31 cellular contexts compared by ENCODE assay signal in the genomic region with DNA sequence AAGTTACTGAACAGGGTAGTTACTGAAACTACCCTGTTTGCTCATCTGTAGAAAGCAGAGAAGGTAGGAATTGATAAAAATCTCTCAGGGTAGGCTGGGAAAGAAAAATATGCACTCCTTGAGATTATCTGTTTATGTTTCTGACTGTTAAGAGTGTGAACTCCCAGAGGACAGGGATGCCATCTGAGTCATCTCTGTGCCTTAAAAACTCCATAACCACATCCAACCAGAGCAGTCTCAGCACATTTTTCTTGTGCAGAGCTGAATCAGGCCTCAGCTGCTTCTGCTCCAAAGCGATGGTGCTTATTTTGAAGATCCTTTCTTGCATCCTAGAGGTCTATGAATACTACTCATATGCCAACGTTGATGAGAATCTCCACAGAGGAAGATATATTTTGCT. TPM values are rescaled to one million over a fixed set of nuclear protein-coding genes. Genes with fewer than 3 reads are reported as not detected.
A peak's percentile ranks its signal among the peaks of the same experiment; 100 is the strongest.
DNase-seq lines count a peak whose midpoint lies in the region; ATAC-seq and TF ChIP-seq lines count a peak whose summit lies in the region.
"Had no signal": no experiment of that assay in that cellular context is flagged by ENCODE, and none has a peak within 500 bp of the region (broad histone marks: within the 10 kb centered on the region; RNA-seq: fewer than 3 reads in every experiment).

No MANE protein-coding gene starts in this region.

- TF ChIP-seq CTCF in foreskin fibroblast (IDR thresholded peaks at IDR 0.05; ENCODE audit: low read depth, low read length) (no peak), omental fat pad (IDR thresholded peaks at IDR 0.05) (no peak)

- no peaks in the 10 kb centered on the region for H3K36me3 ChIP-seq in adipocyte (ENCODE audit: control insufficient read depth, insufficient read depth, low read length, severe bottlenecking)
- no peaks in the 10 kb centered on the region for H3K36me3 ChIP-seq in aorta (ENCODE audit: control insufficient read depth in 1 of 2, insufficient read depth in 2 of 2, low read length in 1 of 2)
- H3K36me3 ChIP-seq: cardiac muscle cell, colonic mucosa had no signal

- 47 to 71% methylated on average over 2 of the region's 2 CpGs for WGBS in aorta, 2 donors

- peaks cover 14% of the 10 kb centered on the region for H3K4me1 Mint-ChIP-seq in activated T-cell treated with anti-CD3 and anti-CD28 coated beads, Interleukin-2, amount 50 U/mL, for 72 hours (ENCODE audit: low read depth)
- peaks cover 0 to 4% (median 0%) of the 10 kb centered on the region in 4 donors for H3K4me1 Mint-ChIP-seq in naive thymus-derived CD8-positive, alpha-beta T cell
- H3K4me1 Mint-ChIP-seq: H9, neural crest cell had no signal

- no peaks in the 10 kb centered on the region for H3K36me3 Mint-ChIP-seq in activated T-cell treated with anti-CD3 and anti-CD28 coated beads, Interleukin-2, amount 50 U/mL, for 72 hours (ENCODE audit: insufficient read depth in 2 of 2)
- no peaks in the 10 kb centered on the region for H3K36me3 Mint-ChIP-seq in naive thymus-derived CD8-positive, alpha-beta T cell
- H3K36me3 Mint-ChIP-seq: activated naive CD4-positive, alpha-beta T cell treated with anti-CD3 and anti-CD28 coated beads, Interleukin-2, amount 50 U/mL, for 72 hours had no signal

- H3K4me3 Mint-ChIP-seq in activated T-cell treated with anti-CD3 and anti-CD28 coated beads, Interleukin-2, amount 50 U/mL, for 72 hours: no peak overlapping the region
- no peak overlapping the region for H3K4me3 Mint-ChIP-seq in naive thymus-derived CD8-positive, alpha-beta T cell
- H3K4me3 Mint-ChIP-seq: activated CD4-positive, alpha-beta memory T cell treated with anti-CD3 and anti-CD28 coated beads, Interleukin-2, amount 10 ng/mL, durations not matched to agents 7 days and 5 days; CD4-positive, alpha-beta T cell; H9; neural crest cell had no signal

- no peaks in the 10 kb centered on the region for H3K9me3 ChIP-seq in adipocyte (ENCODE audit: control insufficient read depth, low read length)
- no peaks in the 10 kb centered on the region for H3K9me3 ChIP-seq in aorta (ENCODE audit: control insufficient read depth, low read length)
- H3K9me3 ChIP-seq: colonic mucosa had no signal

- peak; percentile 11 to 25 for ATAC-seq in activated T-cell treated with anti-CD3 and anti-CD28 coated beads, Interleukin-2, amount 50 U/mL, for 72 hours (replicated peaks in 1 of 2)
- ATAC-seq in aorta (ENCODE audit: low FRiP score) (no peak), omental fat pad (ENCODE audit: low FRiP score) (no peak)
- ATAC-seq in naive thymus-derived CD8-positive, alpha-beta T cell: no peak

- H3K9ac ChIP-seq in adipocyte (ENCODE audit: low read length): peak overlapping the region; percentile 24
- H3K9ac ChIP-seq: KMS-11, parathyroid adenoma had no signal

- peaks cover 52% of the 10 kb centered on the region for H3K27me3 Mint-ChIP-seq in activated T-cell treated with anti-CD3 and anti-CD28 coated beads, Interleukin-2, amount 50 U/mL, for 72 hours (ENCODE audit: low read depth)
- H3K27me3 Mint-ChIP-seq in naive thymus-derived CD8-positive, alpha-beta T cell: peaks cover 5 to 23% (median 6%) of the 10 kb centered on the region in 5 donors

- H3K27ac Mint-ChIP-seq in activated T-cell treated with anti-CD3 and anti-CD28 coated beads, Interleukin-2, amount 50 U/mL, for 72 hours: no peak overlapping the region
- no peak overlapping the region for H3K27ac Mint-ChIP-seq in naive thymus-derived CD8-positive, alpha-beta T cell
- H3K27ac Mint-ChIP-seq: activated CD4-positive, alpha-beta memory T cell treated with anti-CD3 and anti-CD28 coated beads, Interleukin-2, amount 10 ng/mL, durations not matched to agents 7 days and 5 days; CD4-positive, alpha-beta T cell; H9 had no signal

- no peak for DNase-seq in activated T-cell treated with anti-CD3 and anti-CD28 coated beads, Interleukin-2, amount 50 U/mL, for 72 hours
- no peak for DNase-seq in activated T-cell treated with anti-CD3 and anti-CD28 coated beads for 4 hours
- DNase-seq in adipocyte (ENCODE audit: low read depth): peak; percentile 17
- DNase-seq in foreskin fibroblast: peak; percentile 12 to 18
- DNase-seq in aorta: no peak
- DNase-seq in naive thymus-derived CD8-positive, alpha-beta T cell: no peak
- DNase-seq in SKM-1 (lab: John Stamatoyannopoulos, UW; ENCODE audit: unreplicated experiment): no peak
- no peak for DNase-seq in omental fat pad (ENCODE audit: low spot score)
- DNase-seq: activated CD4-positive, alpha-beta memory T cell treated with anti-CD3 and anti-CD28 coated beads, Interleukin-2, amount 10 ng/mL, durations not matched to agents 7 days and 5 days; activated CD8-positive, alpha-beta memory T cell treated with anti-CD3 and anti-CD28 coated beads, Interleukin-2, amount 50 U/mL, for 4 hours; CD4-positive, alpha-beta T cell; colonic mucosa; effector CD8-positive, alpha-beta T cell; H9; NCI-H2029; NCI-H526 treated with DMSO at 0.1 percent for 48 hours; stimulated activated naive CD4-positive, alpha-beta T cell treated with Interleukin-2 at 50 U/mL for 16 hours; T-helper 2 cell had no signal

- peaks cover 33% of the 10 kb centered on the region for H3K27me3 ChIP-seq in adipocyte (replicated peaks; ENCODE audit: control insufficient read depth, insufficient read depth, low read length)
- no peaks in the 10 kb centered on the region for H3K27me3 ChIP-seq in aorta (ENCODE audit: control insufficient read depth in 1 of 2, insufficient read depth in 2 of 2, low read length in 1 of 2)
- H3K27me3 ChIP-seq: cardiac muscle cell, colonic mucosa, hepatocyte had no signal

- H3K27ac ChIP-seq in aorta (ENCODE audit: low read depth in 1 of 2, low read length in 2 of 2): no peak overlapping the region
- H3K27ac ChIP-seq: 22Rv1, cardiac muscle cell, colonic mucosa, epithelial cell of prostate, hepatocyte, HL-60, KMS-11, parathyroid adenoma had no signal

- POLR2A ChIA-PET in naive thymus-derived CD8-positive, alpha-beta T cell (lab: Charles Lee): no interaction called here

- intact Hi-C loops in aorta (cut with DNase I): no loop called here

- peak overlapping the region; percentile 49 for H3K4me3 ChIP-seq in adipocyte (ENCODE audit: low read length)
- H3K4me3 ChIP-seq in foreskin fibroblast (ENCODE audit: low read depth in 1 of 2, low read length in 2 of 2): no peak overlapping the region
- H3K4me3 ChIP-seq in aorta (ENCODE audit: low read length in 2 of 2): no peak overlapping the region
- H3K4me3 ChIP-seq: cardiac muscle cell, colonic mucosa, hepatocyte, smooth muscle cell had no signal

- H3K9me3 Mint-ChIP-seq in activated T-cell treated with anti-CD3 and anti-CD28 coated beads, Interleukin-2, amount 50 U/mL, for 72 hours: no peaks in the 10 kb centered on the region
- H3K9me3 Mint-ChIP-seq in naive thymus-derived CD8-positive, alpha-beta T cell: no peaks in the 10 kb centered on the region
- H3K9me3 Mint-ChIP-seq: activated CD4-positive, alpha-beta memory T cell treated with anti-CD3 and anti-CD28 coated beads, Interleukin-2, amount 10 ng/mL, durations not matched to agents 7 days and 5 days; activated naive CD4-positive, alpha-beta T cell treated with anti-CD3 and anti-CD28 coated beads, Interleukin-2, amount 50 U/mL, for 72 hours; activated T-helper 2 cell treated with anti-CD3 and anti-CD28 coated beads, Interferon-gamma antibody, Interleukin-2, Interleukin-4, amounts not matched to agents 10 μg/mL and 5 μg/mL and 100 μg/mL, durations not matched to agents 14 hours and 24 hours and 36 hours; CD4-positive, alpha-beta T cell; neural crest cell had no signal

- H3K4me1 ChIP-seq in adipocyte (ENCODE audit: control insufficient read depth, insufficient read depth, low read length): peaks cover 12% of the 10 kb centered on the region
- H3K4me1 ChIP-seq in aorta (ENCODE audit: control insufficient read depth in 1 of 2, insufficient read depth in 2 of 2, low read length in 2 of 2): no peaks in the 10 kb centered on the region
- H3K4me1 ChIP-seq: colonic mucosa, parathyroid adenoma had no signal

RNA-seq across cellular contexts. Expression of a gene that starts 9.9 kb away (rescaled TPM):
- total RNA-seq in activated T-cell treated with anti-CD3 and anti-CD28 coated beads, Interleukin-2, amount 50 U/mL, for 72 hours: under 1 TPM; 0.16 to 0.41 TPM
- total RNA-seq in aorta (not detected), omental fat pad (under 1 TPM in 1 of 4 donors, not detected in 3; 0.25 TPM)
- not detected for polyA plus RNA-seq in aorta
- not detected for total RNA-seq in naive thymus-derived CD8-positive, alpha-beta T cell
- polyA plus RNA-seq in naive thymus-derived CD8-positive, alpha-beta T cell: not detected
- total RNA-seq: activated CD4-positive, alpha-beta memory T cell treated with anti-CD3 and anti-CD28 coated beads, Interleukin-2, amount 10 ng/mL, durations not matched to agents 7 days and 5 days; activated naive CD4-positive, alpha-beta T cell treated with anti-CD3 and anti-CD28 coated beads, Interleukin-2, amount 50 U/mL, for 72 hours; CD4-positive, alpha-beta T cell; colonic mucosa; lung microvascular endothelial cell; ureter had no signal
- polyA plus RNA-seq: smooth muscle cell had no signal

Comparison
In these comparisons a context has a peak if more than half of its experiments do, and no peak if none do; other contexts are left out.
1. ATAC-seq: peak in activated T-cell treated with anti-CD3 and anti-CD28 coated beads, Interleukin-2, amount 50 U/mL, for 72 hours (2 of 2); none in aorta (single experiment), naive thymus-derived CD8-positive, alpha-beta T cell (0 of 2) and omental fat pad (single experiment).
2. DNase-seq: peak in adipocyte (single experiment) and foreskin fibroblast (2 of 2); none in activated T-cell treated with anti-CD3 and anti-CD28 coated beads, Interleukin-2, amount 50 U/mL, for 72 hours (0 of 2), activated T-cell treated with anti-CD3 and anti-CD28 coated beads for 4 hours (single experiment), aorta (0 of 2), naive thymus-derived CD8-positive, alpha-beta T cell (0 of 10), SKM-1 (single experiment) and omental fat pad (single experiment).